In genomic region chr1:3368711-3369436, GRCh38 we compare ENCODE assay signal across 16 cellular contexts.
DNase-seq lines count a peak whose midpoint lies in the region; ATAC-seq and TF ChIP-seq lines count a peak whose summit lies in the region.
"Had no signal": no experiment of that assay in that cellular context is flagged by ENCODE, and none has a peak within 500 bp of the region (broad histone marks: within the 10 kb centered on the region; RNA-seq: fewer than 3 reads in every experiment).

No MANE protein-coding gene starts in this region.

- no peak for ATAC-seq in lung (ENCODE audit: insufficient read depth, low FRiP score)
- ATAC-seq: stimulated activated effector memory CD8-positive, alpha-beta T cell treated with anti-CD3 and anti-CD28 coated beads, Interleukin-12 subunit alpha, Interleukin-12 subunit beta, amount 100 ng/mL, for 72 hours had no signal

- no peaks in the 10 kb centered on the region for H3K9me3 ChIP-seq in lung (ENCODE audit: control insufficient read depth in 2 of 2, insufficient read depth in 1 of 2, low read length in 1 of 2)
- H3K9me3 ChIP-seq in testis = no peaks in the 10 kb centered on the region

- H3K27ac ChIP-seq in coronary artery (peak overlapping the region; percentile 94 to 97), lung (ENCODE audit: low read depth in 1 of 2, low read length in 1 of 2) (peak overlapping the region; percentile 46 to 55), testis (peak overlapping the region; percentile 80 to 84)
- H3K27ac ChIP-seq: C4-2B had no signal

- no peak for TF ChIP-seq CTCF in coronary artery (IDR thresholded peaks at IDR 0.05)
- TF ChIP-seq CTCF in lung (IDR thresholded peaks at IDR 0.05; ENCODE audit: control extremely low read depth, extremely low read depth) = no peak
- TF ChIP-seq CTCF in testis (IDR thresholded peaks at IDR 0.05) = no peak

- peaks cover 0 to 7% of the 10 kb centered on the region in 2 donors for H3K4me1 ChIP-seq in lung (ENCODE audit: control insufficient read depth in 2 of 2, insufficient read depth in 2 of 2, low read length in 2 of 2)
- H3K4me1 ChIP-seq in testis = peaks cover 54% of the 10 kb centered on the region

- DNase-seq in HS-5 (ENCODE audit: low read depth) (peak; percentile 20), coronary artery (ENCODE audit: low spot score) (no peak), lung (ENCODE audit: low spot score) (no peak), testis (no peak), GDM1 (lab: John Stamatoyannopoulos, UW) (no peak), DMS 273 (lab: John Stamatoyannopoulos, UW; ENCODE audit: unreplicated experiment) (no peak), activated gamma-delta T cell treated with Interleukin-2 at 50 U/mL for 16 hours (no peak)
- no peak for DNase-seq in activated CD4-positive, alpha-beta T cell treated with anti-CD3 and anti-CD28 coated beads, Interleukin-2, amount 50 U/mL, for 4 hours
- DNase-seq: activated CD4-positive, CD25-positive, alpha-beta regulatory T cell treated with anti-CD3 and anti-CD28 coated beads, Interleukin-2, amount 50 U/mL, for 72 hours; activated T-cell treated with anti-CD3 and anti-CD28 coated beads, Interleukin-2, amount 50 U/mL, for 48 hours; endodermal cell; HCEC 1CT; hippocampal formation; NCI-H1048 had no signal

- H3K36me3 ChIP-seq in lung (ENCODE audit: control insufficient read depth in 2 of 2, insufficient read depth in 2 of 2, low read length in 2 of 2) (no peaks in the 10 kb centered on the region), testis (ENCODE audit: low read depth, missing control alignments) (no peaks in the 10 kb centered on the region)

- no peak for TF ChIP-seq POLR2A in testis (IDR thresholded peaks at IDR 0.05)

- intact Hi-C loops in testis (cut with DNase I; ENCODE audit: low total_unique reads) = no loop called here

- H3K4me3 ChIP-seq in coronary artery (peak overlapping the region; percentile 40), lung (no peak overlapping the region), testis (no peak overlapping the region)

- 65 to 70% methylated on average over 16 of the region's 16 CpGs for WGBS in lung, 2 donors
- 64 to 69% methylated on average over 16 of the region's 16 CpGs for WGBS in testis, 2 donors

- H3K27me3 ChIP-seq in lung (ENCODE audit: control insufficient read depth, insufficient read depth) = no peaks in the 10 kb centered on the region
- no peaks in the 10 kb centered on the region for H3K27me3 ChIP-seq in testis
